ENCODE assay signal across 21 cellular contexts in the genomic region with DNA sequence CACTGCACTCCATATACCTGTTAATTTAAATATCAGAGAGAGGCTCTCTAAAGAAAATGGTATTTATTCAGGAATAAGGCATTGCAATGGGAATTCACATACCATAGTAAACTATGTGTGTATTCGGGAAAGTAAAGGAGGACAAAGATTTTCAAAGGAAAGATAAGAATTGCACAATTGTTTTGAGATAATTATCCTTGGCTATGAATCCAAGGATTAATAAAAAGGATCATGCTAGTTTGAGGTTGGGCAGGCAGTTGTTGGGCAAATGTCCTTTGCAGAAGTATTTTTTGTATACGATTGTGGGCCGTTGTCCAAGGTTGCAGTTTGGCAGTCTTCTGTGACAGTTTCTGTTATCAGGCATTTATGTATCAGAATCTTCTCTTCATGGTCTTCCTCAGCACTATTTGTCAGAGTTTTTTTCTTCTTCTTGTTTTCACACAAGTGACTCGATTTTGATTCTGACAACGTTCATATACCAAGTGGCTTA. TPM values are rescaled to one million over a fixed set of nuclear protein-coding genes. Genes with fewer than 3 reads are reported as not detected.
DNase-seq lines count a peak whose midpoint lies in the region; ATAC-seq, FAIRE-seq and TF ChIP-seq lines count a peak whose summit lies in the region.
"Had no signal": no experiment of that assay in that cellular context is flagged by ENCODE, and none has a peak within 500 bp of the region (broad histone marks: within the 10 kb centered on the region; RNA-seq: fewer than 3 reads in every experiment).

No MANE protein-coding gene starts in this region.

- no peak overlapping the region for H3K14ac ChIP-seq in neuronal stem cell (ENCODE audit: low read length)

- in situ Hi-C loops in HepG2 (cut with HindIII; ENCODE audit: extremely low pct_ligation_motif_present, low pct_unique_long_range_greater_than_20kb): no loop called here

- H3K9ac ChIP-seq in HepG2 (ENCODE audit: insufficient read depth, low read depth, low read length): no peak overlapping the region
- H3K9ac ChIP-seq in neuronal stem cell (ENCODE audit: low read depth, low read length, poor library complexity): no peak overlapping the region
- H3K9ac ChIP-seq: BLaER1 treated with 17β-estradiol and CSF1 and Interleukin-3, amounts not matched to agents 10 nM and 100 nM; GM23248 had no signal

- H3K4me2 ChIP-seq in HepG2 (ENCODE audit: low read depth, low read length) (peak overlapping the region; percentile 4), neuronal stem cell (ENCODE audit: insufficient read depth, low read length, poor library complexity, severe bottlenecking) (no peak overlapping the region)
- H3K4me2 ChIP-seq: A549; BLaER1 treated with 17β-estradiol and CSF1 and Interleukin-3, amounts not matched to agents 10 nM and 100 nM had no signal

- TF ChIP-seq CTCF in HepG2 (CRISPR knock-in tag; IDR thresholded peaks at IDR 0.05) (no peak), right lobe of liver (IDR thresholded peaks at IDR 0.05) (no peak), adrenal gland (IDR thresholded peaks at IDR 0.05) (no peak), fibroblast of the aortic adventitia (IDR thresholded peaks at IDR 0.05; ENCODE audit: insufficient read depth, low read length) (no peak), testis (IDR thresholded peaks at IDR 0.05) (no peak)

- H3K4me3 ChIP-seq in HepG2 (replicated peaks in 1 of 3; ENCODE audit: insufficient read depth in 1 of 3, low read depth in 2 of 3, low read length in 3 of 3) (no peak overlapping the region), right lobe of liver (no peak overlapping the region), adrenal gland (no peak overlapping the region), fibroblast of the aortic adventitia (ENCODE audit: low read depth, low read length) (no peak overlapping the region), testis (no peak overlapping the region), neuronal stem cell (ENCODE audit: low read length in 2 of 2) (no peak overlapping the region)
- H3K4me3 ChIP-seq: A549; BLaER1 treated with 17β-estradiol and CSF1 and Interleukin-3, amounts not matched to agents 10 nM and 100 nM; GM23248; HAP-1 had no signal

- H3K18ac ChIP-seq in neuronal stem cell (ENCODE audit: low read length): no peak overlapping the region

- CTCF ChIA-PET in HepG2 (lab: Yijun Ruan, JAX; ENCODE audit: low intra/inter-chr PET ratio, low total read pairs): no interaction called here

- H3K4me1 ChIP-seq in HepG2 (ENCODE audit: insufficient read depth, low read length) (peaks cover 9% of the 10 kb centered on the region; the same call in 1 of the 2 replicates), right lobe of liver (no peaks in the 10 kb centered on the region), adrenal gland (replicated peaks in 1 of 2) (peaks cover 0 to 10% of the 10 kb centered on the region in 2 donors), testis (no peaks in the 10 kb centered on the region), neuronal stem cell (ENCODE audit: control insufficient read depth in 2 of 2, insufficient read depth in 1 of 2, low read depth in 1 of 2, low read length in 2 of 2) (no peaks in the 10 kb centered on the region)
- H3K4me1 ChIP-seq: A549; BLaER1 treated with 17β-estradiol and CSF1 and Interleukin-3, amounts not matched to agents 10 nM and 100 nM had no signal

- no peaks in the 10 kb centered on the region for H4K20me1 ChIP-seq in HepG2 (ENCODE audit: insufficient read depth, low read length)
- H4K20me1 ChIP-seq: BLaER1 treated with 17β-estradiol and CSF1 and Interleukin-3, amounts not matched to agents 10 nM and 100 nM had no signal

- no peak overlapping the region for H2AFZ ChIP-seq in HepG2 (ENCODE audit: low read length)
- H2AFZ ChIP-seq in neuronal stem cell (ENCODE audit: low read length): no peak overlapping the region
- H2AFZ ChIP-seq: GM23248 had no signal

- H2BK5ac ChIP-seq in neuronal stem cell (ENCODE audit: low read length): no peak overlapping the region

- no peak overlapping the region for H2AK5ac ChIP-seq in neuronal stem cell (ENCODE audit: low read depth, low read length)

- H4K91ac ChIP-seq in neuronal stem cell (ENCODE audit: low read depth, low read length, poor library complexity): no peak overlapping the region

- H3K9me3 ChIP-seq in HepG2 (ENCODE audit: low read length) (no peaks in the 10 kb centered on the region), right lobe of liver (no peaks in the 10 kb centered on the region), adrenal gland (replicated peaks in 1 of 3) (no peaks in the 10 kb centered on the region), testis (no peaks in the 10 kb centered on the region), neuronal stem cell (replicated peaks in 1 of 2; ENCODE audit: control insufficient read depth in 2 of 2, insufficient read depth in 1 of 2, low read depth in 1 of 2, low read length in 2 of 2) (no peaks in the 10 kb centered on the region)
- H3K9me3 ChIP-seq: A549; BLaER1 treated with 17β-estradiol and CSF1 and Interleukin-3, amounts not matched to agents 10 nM and 100 nM; HAP-1 had no signal

- DNase-seq in HepG2 (ENCODE audit: low spot score) (no peak), right lobe of liver (no peak), adrenal gland (peak; percentile 44 to 87 (median 74)), fibroblast of the aortic adventitia (ENCODE audit: low read depth) (peak; percentile 50), testis (peak; percentile 56), SKM-1 treated with dmso at 0.1 percent for 144 hours (lab: John Stamatoyannopoulos, UW; ENCODE audit: unreplicated experiment) (no peak), retina (no peak), neuronal stem cell (ENCODE audit: low spot score) (no peak)
- DNase-seq: CD8-positive, alpha-beta T cell; DMS 273 treated with DMSO at 0.1 percent for 48 hours; DMS53; DND-41; EL; GM23248 had no signal

- peak; percentile 18 for FAIRE-seq in HepG2 (lab: Jason Lieb, UNC)
- FAIRE-seq: A549, GM12891, GM18507 had no signal

- TF ChIP-seq RAD21 in HepG2 (CRISPR knock-in tag; IDR thresholded peaks at IDR 0.05): no peak

- H2BK12ac ChIP-seq in neuronal stem cell (ENCODE audit: low read length): no peak overlapping the region

- TF ChIP-seq EP300 in HepG2 (IDR thresholded peaks at IDR 0.05; ENCODE audit: low read depth in 2 of 2, low read length in 2 of 2): no peak
- TF ChIP-seq EP300 in HepG2 (CRISPR knock-in tag; IDR thresholded peaks at IDR 0.05; ENCODE audit: borderline replicate concordance): no peak

- POLR2A ChIA-PET in HepG2 (lab: Yijun Ruan, JAX): interaction anchor here (0.9 to 2.1 kb wide), 2 partner anchors 11 to 14 kb away, joined by 3 to 6 read pairs; a partner anchor contains a TSS

- H3K27me3 ChIP-seq in HepG2 (ENCODE audit: control insufficient read depth in 1 of 2, insufficient read depth in 2 of 2, low read length in 2 of 2): no peaks in the 10 kb centered on the region
- H3K27me3 ChIP-seq in right lobe of liver: no peaks in the 10 kb centered on the region
- H3K27me3 ChIP-seq in adrenal gland: no peaks in the 10 kb centered on the region
- no peaks in the 10 kb centered on the region for H3K27me3 ChIP-seq in testis
- H3K27me3 ChIP-seq in neuronal stem cell (ENCODE audit: control insufficient read depth in 3 of 3, insufficient read depth in 3 of 3, low read depth in 1 of 3, low read length in 3 of 3): no peaks in the 10 kb centered on the region
- H3K27me3 ChIP-seq: BLaER1 treated with 17β-estradiol and CSF1 and Interleukin-3, amounts not matched to agents 10 nM and 100 nM had no signal

- H3K4ac ChIP-seq in neuronal stem cell (ENCODE audit: low read length): no peak overlapping the region

- no peak overlapping the region for H3K27ac ChIP-seq in HepG2 (ENCODE audit: extremely low read length, insufficient read depth, low read length)
- no peak overlapping the region for H3K27ac ChIP-seq in right lobe of liver
- H3K27ac ChIP-seq in adrenal gland: peak overlapping the region in 4 of 5 donors; percentile 16 to 65 (median 32)
- H3K27ac ChIP-seq in testis: no peak overlapping the region
- H3K27ac ChIP-seq in neuronal stem cell (replicated peaks; ENCODE audit: low read length): no peak overlapping the region
- H3K27ac ChIP-seq: 22Rv1; A549; BLaER1 treated with 17β-estradiol and CSF1 and Interleukin-3, amounts not matched to agents 10 nM and 100 nM; GM23248; HL-60 had no signal

- H2BK120ac ChIP-seq in neuronal stem cell (ENCODE audit: low read depth, low read length): no peak overlapping the region

- H3K36me3 ChIP-seq in HepG2 (replicated peaks in 1 of 2; ENCODE audit: control insufficient read depth in 1 of 2, insufficient read depth in 2 of 2, low read length in 2 of 2) (no peaks in the 10 kb centered on the region), right lobe of liver (no peaks in the 10 kb centered on the region), adrenal gland (replicated peaks in 1 of 2) (no peaks in the 10 kb centered on the region), testis (ENCODE audit: low read depth, missing control alignments) (no peaks in the 10 kb centered on the region), neuronal stem cell (replicated peaks in 1 of 2; ENCODE audit: control insufficient read depth in 2 of 2, insufficient read depth in 2 of 2, low read length in 2 of 2) (no peaks in the 10 kb centered on the region)
- H3K36me3 ChIP-seq: BLaER1 treated with 17β-estradiol and CSF1 and Interleukin-3, amounts not matched to agents 10 nM and 100 nM; HAP-1 had no signal

- TF ChIP-seq POLR2A in HepG2 (IDR thresholded peaks at IDR 0.05; ENCODE audit: insufficient read depth in 1 of 2, low read depth in 2 of 2, low read length in 2 of 2) (no peak), right lobe of liver (IDR thresholded peaks at IDR 0.05) (no peak), adrenal gland (IDR thresholded peaks at IDR 0.05) (no peak), testis (IDR thresholded peaks at IDR 0.05) (no peak)

- no peaks in the 10 kb centered on the region for H3K79me1 ChIP-seq in neuronal stem cell (ENCODE audit: low read depth, low read length)

- H3K79me2 ChIP-seq in HepG2 (ENCODE audit: insufficient read depth, low read length): no peaks in the 10 kb centered on the region

- ATAC-seq in HepG2 (no peak), right lobe of liver (no peak)
- ATAC-seq: A549; CD8-positive, alpha-beta T cell had no signal

- 5% methylated on average over 5 of the region's 5 CpGs for WGBS in HepG2 (ENCODE audit: low lambda C conversion rate)
- 23% methylated on average over 5 of the region's 5 CpGs for WGBS in right lobe of liver (ENCODE audit: insufficient coverage, low coverage, low lambda C conversion rate, missing lambda C conversion rate)
- 21 to 30% (median 27%) methylated on average over 5 of the region's 5 CpGs for WGBS in adrenal gland, 4 donors
- 41 to 44% methylated on average over 5 of the region's 5 CpGs for WGBS in testis, 2 donors
- WGBS in neuronal stem cell (ENCODE audit: extremely low coverage in 2 of 2, insufficient read length in 2 of 2, insufficient replicate concordance in 1 of 2), 2 donors: no CpG with 5 or more reads among the region's 5 CpGs

- no peak overlapping the region for H3K23ac ChIP-seq in neuronal stem cell (ENCODE audit: low read depth, low read length, poor library complexity)

- no peak overlapping the region for H4K8ac ChIP-seq in neuronal stem cell (ENCODE audit: low read depth, low read length)

- intact Hi-C loops in HepG2 (cut with micrococcal nuclease; ENCODE audit: unreplicated experiment) (no loop called here), right lobe of liver (cut with DNase I) (no loop called here), adrenal gland (cut with DNase I) (no loop called here), testis (cut with DNase I; ENCODE audit: low total_unique reads) (no loop called here)

- no TSS peak for BruUV-seq in HepG2 (replicated peaks; lab: Mats Ljungman, UMichigan)

- no peak overlapping the region for H2BK15ac ChIP-seq in neuronal stem cell (ENCODE audit: low read length)

RNA-seq across cellular contexts. Expression of a gene that starts 10.6 kb away (rescaled TPM):
- total RNA-seq in HepG2 (2016; rRNA removed; fragmentation: Illumina TruSeq; extraction: Trizol) (17.5 and 19.0 TPM in 2 replicates), right lobe of liver (10 to 100 TPM in 5 of 6 experiments, 1 to 10 TPM in 1; 9.5 to 15.9 (median 11.4) TPM), adrenal gland (10 to 100 TPM; 20.9 to 60.0 (median 40.9) TPM), fibroblast of the aortic adventitia (ENCODE audit: low replicate concordance) (25.6 and 68.7 TPM in 2 replicates), testis (10 to 100 TPM; 72.1 to 78.5 TPM)
- total RNA-seq in HepG2 (2016; cell fraction: cytosol; rRNA removed; fragmentation: Illumina TruSeq; extraction: Trizol; ENCODE audit: low read depth): 103 and 114 TPM in 2 replicates
- 17.6 and 20.6 TPM in 2 replicates for total RNA-seq in HepG2 (2016; cell fraction: insoluble cytoplasmic fraction; rRNA removed; fragmentation: Illumina TruSeq; extraction: Trizol)
- total RNA-seq in HepG2 (2016; cell fraction: membrane; rRNA removed; fragmentation: Illumina TruSeq; extraction: Trizol): 35.5 and 36.6 TPM in 2 replicates
- total RNA-seq in HepG2 (2016; cell fraction: nucleus; rRNA removed; fragmentation: Illumina TruSeq; extraction: Trizol): 24.8 and 27.8 TPM in 2 replicates
- polyA plus RNA-seq in HepG2 (2011; rRNA removed) (22.0 and 26.0 TPM in 2 replicates), adrenal gland (10 to 100 TPM; 21.7 to 59.4 (median 29.0) TPM), testis (ENCODE audit: insufficient read depth, low read depth, low replicate concordance) (94.2 TPM)
- 11.3 and 13.3 TPM in 2 replicates for polyA plus RNA-seq in HepG2 (2011; cell fraction: cytosol; rRNA removed)
- polyA plus RNA-seq in HepG2 (2011; cell fraction: nucleus; rRNA removed): 50.5 and 59.2 TPM in 2 replicates
- polyA plus RNA-seq in HepG2 (2012): 21.5 and 21.8 TPM in 2 replicates
- polyA plus RNA-seq in HepG2 (2016; cell fraction: cytosol; fragmentation: Illumina TruSeq; extraction: Trizol; ENCODE audit: low read depth): 5.2 and 6.0 TPM in 2 replicates
- polyA plus RNA-seq in HepG2 (2016; cell fraction: insoluble cytoplasmic fraction; fragmentation: Illumina TruSeq; extraction: Trizol; ENCODE audit: low read depth): 28.5 and 33.4 TPM in 2 replicates
- 12.7 and 15.4 TPM in 2 replicates for polyA plus RNA-seq in HepG2 (2016; cell fraction: membrane; fragmentation: Illumina TruSeq; extraction: Trizol; ENCODE audit: low read depth)
- 48.2 and 52.4 TPM in 2 replicates for polyA plus RNA-seq in HepG2 (2016; cell fraction: nucleus; fragmentation: Illumina TruSeq; extraction: Trizol; ENCODE audit: insufficient read depth, low read depth)
- polyA minus RNA-seq in HepG2 (2011; rRNA and poly(A)+ RNA removed; ENCODE audit: low replicate concordance): 27.0 and 46.4 TPM in 2 replicates
- 14.0 and 16.6 TPM in 2 replicates for polyA minus RNA-seq in HepG2 (2011; cell fraction: cytosol; rRNA and poly(A)+ RNA removed)
- polyA minus RNA-seq in HepG2 (2011; cell fraction: nucleus; rRNA and poly(A)+ RNA removed): 32.4 and 34.8 TPM in 2 replicates
- 25.1 TPM for polyA plus RNA-seq in neuronal stem cell (2013, experiment 1 of 2)
- polyA plus RNA-seq in neuronal stem cell (2013, experiment 2 of 2): 25.7 TPM

Comparison
In these comparisons a context has a peak if more than half of its experiments do, and no peak if none do; other contexts are left out.
1. DNase-seq: peak in adrenal gland (7 of 7), fibroblast of the aortic adventitia (single experiment) and testis (single experiment); none in HepG2 (single experiment), right lobe of liver (0 of 3), SKM-1 treated with dmso at 0.1 percent for 144 hours (single experiment), retina (single experiment) and neuronal stem cell (single experiment).
2. H3K27ac ChIP-seq: peak in adrenal gland (4 of 5); none in HepG2 (single experiment), right lobe of liver (0 of 3), testis (0 of 2) and neuronal stem cell (single experiment).